Comparison of ENCODE assay signal across 21 cellular contexts in genomic region chr14:78968249-78968648, GRCh38.
"Had no signal": no experiment of that assay in that cellular context is flagged by ENCODE, and none has a peak within 500 bp of the region (broad histone marks: within the 10 kb centered on the region; RNA-seq: fewer than 3 reads in every experiment).

No MANE protein-coding gene starts in this region.

- DNase-seq: activated CD4-positive, alpha-beta memory T cell treated with anti-CD3 and anti-CD28 coated beads for 36 hours; activated CD4-positive, alpha-beta T cell treated with anti-CD3 and anti-CD28 coated beads for 36 hours; activated CD8-positive, alpha-beta memory T cell treated with anti-CD3 and anti-CD28 coated beads, Interleukin-2, amount 10 ng/mL, durations not matched to agents 7 days and 5 days; amniotic stem cell; central memory CD4-positive, alpha-beta T cell; colonic mucosa; immature natural killer cell; left ventricle myocardium inferior; mammary epithelial cell; midbrain; nephron progenitor cell; occipital lobe; stimulated activated CD4-positive, alpha-beta T cell treated with anti-CD3 and anti-CD28 coated beads, Interleukin-15, amount 100 ng/mL, for 24 hours; stimulated activated CD4-positive, alpha-beta T cell treated with anti-CD3 and anti-CD28 coated beads, Interleukin-2, amount 100 ng/mL, for 48 hours; stimulated activated naive CD8-positive, alpha-beta T cell treated with anti-CD3 and anti-CD28 coated beads, Interleukin-15, amount 100 ng/mL, for 72 hours; T-helper 17 cell; testis; upper lobe of left lung had no signal

- H3K4me1 ChIP-seq: colonic mucosa, left ventricle myocardium inferior, testis had no signal

- H3K27me3 ChIP-seq: colonic mucosa, esophagus muscularis mucosa, testis, upper lobe of left lung had no signal

- H3K27ac ChIP-seq: colonic mucosa, esophagus muscularis mucosa, left ventricle myocardium inferior, skin epidermis, testis, upper lobe of left lung had no signal

- H3K4me3 ChIP-seq: colonic mucosa, esophagus muscularis mucosa, left ventricle myocardium inferior, skin epidermis, testis, upper lobe of left lung had no signal

- H3K36me3 ChIP-seq: colonic mucosa, esophagus muscularis mucosa, left ventricle myocardium inferior, upper lobe of left lung had no signal

- H3K9me3 ChIP-seq: colonic mucosa, esophagus muscularis mucosa, left ventricle myocardium inferior, testis, upper lobe of left lung had no signal

- ATAC-seq: activated CD4-positive, alpha-beta T cell treated with anti-CD3 and anti-CD28 coated beads for 36 hours; activated CD8-positive, alpha-beta memory T cell treated with anti-CD3 and anti-CD28 coated beads, Interleukin-2, amount 10 ng/mL, durations not matched to agents 7 days and 5 days; stimulated activated naive CD8-positive, alpha-beta T cell treated with anti-CD3 and anti-CD28 coated beads, Interleukin-15, amount 100 ng/mL, for 72 hours; T-helper 17 cell; WTC11 had no signal
